Comparison of ENCODE assay signal across 8 cellular contexts in the genomic region with DNA sequence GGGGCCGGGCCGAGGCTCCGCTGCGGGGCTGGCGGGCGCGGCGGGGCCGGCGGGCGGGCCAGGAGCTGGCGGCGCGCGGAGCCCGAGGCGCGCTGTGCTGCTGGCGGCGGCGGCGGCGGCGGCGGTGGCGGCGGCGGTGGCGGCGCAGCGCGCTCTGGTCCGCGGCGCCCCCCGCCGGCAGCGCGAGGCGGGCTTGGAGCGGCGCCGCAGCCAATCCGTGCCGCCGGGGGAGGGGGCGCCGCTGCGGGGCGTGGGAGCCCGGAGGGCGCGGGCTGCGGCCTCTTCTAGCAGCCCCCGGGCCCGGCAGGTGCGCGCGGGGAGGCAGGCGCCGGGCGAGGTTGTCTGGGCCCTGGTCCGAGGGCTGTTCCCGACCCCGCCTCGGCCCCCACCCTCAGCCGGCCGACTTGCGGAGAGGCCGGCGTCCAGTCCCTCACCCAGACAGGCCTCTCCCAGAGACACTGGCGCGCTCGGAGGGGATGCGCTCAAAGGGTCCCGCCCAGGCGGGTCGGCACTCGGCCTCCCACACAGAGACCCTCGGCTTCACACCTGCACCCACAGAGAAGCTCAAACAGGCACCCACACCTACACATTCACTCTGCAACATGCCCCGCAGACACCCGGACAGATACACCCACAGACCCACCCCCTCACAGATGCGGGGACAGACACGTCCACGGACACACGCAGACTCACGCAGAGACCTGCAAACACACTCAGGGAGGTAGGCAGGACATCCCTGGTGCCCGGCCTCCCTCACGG. TPM values are rescaled to one million over a fixed set of nuclear protein-coding genes. Genes with fewer than 3 reads are reported as not detected.
DNase-seq lines count a peak whose midpoint lies in the region; ATAC-seq, FAIRE-seq and TF ChIP-seq lines count a peak whose summit lies in the region.

Gene RIMS4 (minus strand): TSS at position 156 of the 759 bp plus-strand sequence. CDS start 275 bp downstream, outside the sequence.

- H2BK12ac ChIP-seq in H9 (ENCODE audit: insufficient read length, low read depth, low read length), result no peak within 1 kb of the TSS

- H3K4me1 ChIP-seq in A549 (peaks cover 5% of the 10 kb centered on the region; the same call in 1 of the 3 replicates), H9 (ENCODE audit: insufficient read depth, low read length) (no peaks in the 10 kb centered on the region; the same call in 1 of the 2 replicates), lower lobe of right lung (no peaks in the 10 kb centered on the region), transverse colon (peaks cover 0 to 7% (median 0%) of the 10 kb centered on the region in 4 donors), tibial nerve (peaks cover 0 to 11% (median 0%) of the 10 kb centered on the region in 4 donors)

- no peak for FAIRE-seq in A549 (lab: Jason Lieb, UNC)
- FAIRE-seq in RCC 7860 (lab: Jason Lieb, UNC), result no peak

- no peak within 1 kb of the TSS for H4K5ac ChIP-seq in H9 (ENCODE audit: insufficient read length, low read depth, low read length)

- H3K4me1 Mint-ChIP-seq in H9, result peaks cover 12 to 43% of the 10 kb centered on the region in 2 experiments
- H3K4me1 Mint-ChIP-seq in activated T-helper 2 cell treated with anti-CD3 and anti-CD28 coated beads, Interferon-gamma antibody, Interleukin-2, Interleukin-4, amounts not matched to agents 10 μg/mL and 5 μg/mL and 100 μg/mL, durations not matched to agents 14 hours and 24 hours and 36 hours (ENCODE audit: low read depth), result no peaks in the 10 kb centered on the region

- no peak within 1 kb of the TSS; the same call in 1 of the 2 replicates for H3K14ac ChIP-seq in H9 (ENCODE audit: insufficient read depth, low read length)

- H3K56ac ChIP-seq in H9 (ENCODE audit: insufficient read length, low read depth, low read length), result no peak within 1 kb of the TSS

- 75% methylated on average over 4 of the region's 89 CpGs for WGBS in A549 (ENCODE audit: missing lambda C conversion rate)
- no CpG with 5 or more reads among the region's 89 CpGs for WGBS in H9 (ENCODE audit: extremely low coverage, insufficient read length, low lambda C conversion rate)
- WGBS in transverse colon (ENCODE audit: low coverage in 1 of 2), 2 donors, result 8% methylated on average over 54 of the region's 89 CpGs; no CpG with 5 or more reads in 1 of the 2 donors
- WGBS in tibial nerve, 2 donors, result 10 to 38% methylated on average over 13 to 38 of the region's 89 CpGs

- H2BK120ac ChIP-seq in H9 (ENCODE audit: low read depth, low read length, poor library complexity, severe bottlenecking), result no peak within 1 kb of the TSS

- H3T11ph ChIP-seq in H9 (ENCODE audit: low read length), result no peak within 1 kb of the TSS

- H3K27ac Mint-ChIP-seq in H9, result no peak within 1 kb of the TSS
- no peak within 1 kb of the TSS for H3K27ac Mint-ChIP-seq in activated T-helper 2 cell treated with anti-CD3 and anti-CD28 coated beads, Interferon-gamma antibody, Interleukin-2, Interleukin-4, amounts not matched to agents 10 μg/mL and 5 μg/mL and 100 μg/mL, durations not matched to agents 14 hours and 24 hours and 36 hours

- in situ Hi-C loops in transverse colon (cut with MboI; ENCODE audit: low pct_ligation_motif_present in 1 of 4, low pct_unique_long_range_greater_than_20kb in 1 of 4, low sequenced_read_pairs in 3 of 4), result no loop called here

- intact Hi-C loops in activated T-helper 2 cell treated with anti-CD3 and anti-CD28 coated beads, Interferon-gamma antibody, Interleukin-2, Interleukin-4, amounts not matched to agents 10 μg/mL and 5 μg/mL and 100 μg/mL, durations not matched to agents 14 hours and 24 hours and 36 hours (cut with micrococcal nuclease), result no loop called here
- intact Hi-C loops in lower lobe of right lung (cut with DNase I) (no loop called here), transverse colon (cut with DNase I; ENCODE audit: low total_unique reads) (no loop called here)

- H3K23me2 ChIP-seq in H9 (ENCODE audit: insufficient read length, low read depth, low read length, poor library complexity, severe bottlenecking), result peaks cover 6% of the 10 kb centered on the region

- TF ChIP-seq CTCF in A549 (IDR thresholded peaks at IDR 0.05), result peak; percentile 34
- TF ChIP-seq CTCF in H9 (conservative IDR thresholded peaks at IDR 0.05), result no peak
- no peak for TF ChIP-seq CTCF in lower lobe of right lung (IDR thresholded peaks at IDR 0.05)
- no peak for TF ChIP-seq CTCF in transverse colon (IDR thresholded peaks at IDR 0.05)
- no peak for TF ChIP-seq CTCF in tibial nerve (IDR thresholded peaks at IDR 0.05)

- DNase-seq in A549 (ENCODE audit: low read depth in 1 of 2, low spot score in 1 of 2) (peak in 1 of 2 experiments; percentile 33), H9 (peak; percentile 41), lower lobe of right lung (no peak), NCI-H187 treated with DMSO at 0.1 percent for 48 hours (lab: John Stamatoyannopoulos, UW) (no peak), RCC 7860 (ENCODE audit: low spot score) (no peak), transverse colon (no peak), tibial nerve (ENCODE audit: low spot score in 2 of 2) (no peak)
- no peak for DNase-seq in activated T-helper 2 cell treated with anti-CD3 and anti-CD28 coated beads, Interferon-gamma antibody, Interleukin-2, Interleukin-4, amounts not matched to agents 10 μg/mL and 5 μg/mL and 100 μg/mL, durations not matched to agents 14 hours and 24 hours and 36 hours (ENCODE audit: low spot score)

- no peaks in the 10 kb centered on the region for H3K79me2 ChIP-seq in H9 (ENCODE audit: insufficient read depth, low read length)

- no peaks in the 10 kb centered on the region; a peak in 1 of 7 replicates for H3K36me3 Mint-ChIP-seq in H9 (ENCODE audit: insufficient read depth in 1 of 3, low read depth in 3 of 3)
- no peaks in the 10 kb centered on the region for H3K36me3 Mint-ChIP-seq in activated T-helper 2 cell treated with anti-CD3 and anti-CD28 coated beads, Interferon-gamma antibody, Interleukin-2, Interleukin-4, amounts not matched to agents 10 μg/mL and 5 μg/mL and 100 μg/mL, durations not matched to agents 14 hours and 24 hours and 36 hours (ENCODE audit: low read depth)

- H3K79me1 ChIP-seq in H9 (ENCODE audit: insufficient read depth, low read depth, low read length, poor library complexity, severe bottlenecking), result no peaks in the 10 kb centered on the region

- H4K20me1 ChIP-seq in H9 (ENCODE audit: control insufficient read depth, insufficient read depth, insufficient read length), result no peaks in the 10 kb centered on the region

- peaks cover 68% of the 10 kb centered on the region for H3K27me3 Mint-ChIP-seq in H9 (ENCODE audit: low read depth)
- peaks cover 63% of the 10 kb centered on the region for H3K27me3 Mint-ChIP-seq in activated T-helper 2 cell treated with anti-CD3 and anti-CD28 coated beads, Interferon-gamma antibody, Interleukin-2, Interleukin-4, amounts not matched to agents 10 μg/mL and 5 μg/mL and 100 μg/mL, durations not matched to agents 14 hours and 24 hours and 36 hours (ENCODE audit: low read depth)

- TF ChIP-seq RAD21 in A549 (conservative IDR thresholded peaks at IDR 0.05 in 1 of 2, IDR thresholded peaks at IDR 0.05 in 1 of 2), result no peak

- H3K4me2 ChIP-seq in A549, result peak within 1 kb of the TSS; percentile 96
- peak within 1 kb of the TSS; percentile 79 for H3K4me2 ChIP-seq in H9 (ENCODE audit: insufficient read depth, insufficient read length, low read length)

- no peak within 1 kb of the TSS for H2BK5ac ChIP-seq in H9 (ENCODE audit: insufficient read length, low read length)

- POLR2A ChIA-PET in A549 (lab: Yijun Ruan, JAX), result interaction anchor here (1.0 kb wide), 1 partner anchor 74 kb away, joined by 3 read pairs; no protein-coding TSS in a partner anchor

- no peak within 1 kb of the TSS for H4K91ac ChIP-seq in H9 (ENCODE audit: insufficient read length, low read depth, low read length)

- H3K4me3 ChIP-seq in A549 (peak within 1 kb of the TSS; percentile 44), lower lobe of right lung (peak within 1 kb of the TSS; percentile 28), transverse colon (peak within 1 kb of the TSS in 2 of 4 donors; percentile 23 to 36), tibial nerve (peak within 1 kb of the TSS in 2 of 4 donors; percentile 1 to 42)

- no peak within 1 kb of the TSS for H3K9ac ChIP-seq in H9 (ENCODE audit: extremely low read depth, insufficient read length, low read length)

- no peaks in the 10 kb centered on the region for H3K36me3 ChIP-seq in lower lobe of right lung
- H3K36me3 ChIP-seq in transverse colon, result no peaks in the 10 kb centered on the region
- H3K36me3 ChIP-seq in tibial nerve, result no peaks in the 10 kb centered on the region

- no peak within 1 kb of the TSS for H3K18ac ChIP-seq in H9 (ENCODE audit: insufficient read length, low read depth, low read length)

- H3K4me3 Mint-ChIP-seq in H9, result peak within 1 kb of the TSS; percentile 70 to 88
- peak within 1 kb of the TSS; percentile 34 for H3K4me3 Mint-ChIP-seq in activated T-helper 2 cell treated with anti-CD3 and anti-CD28 coated beads, Interferon-gamma antibody, Interleukin-2, Interleukin-4, amounts not matched to agents 10 μg/mL and 5 μg/mL and 100 μg/mL, durations not matched to agents 14 hours and 24 hours and 36 hours (ENCODE audit: low read depth)

- no peak within 1 kb of the TSS for H3K23ac ChIP-seq in H9 (ENCODE audit: insufficient read length, low read depth, low read length)

- H3K27ac ChIP-seq in A549, result peak within 1 kb of the TSS; percentile 48 to 86
- H3K27ac ChIP-seq in H9 (ENCODE audit: insufficient read length, low read depth, low read length), result no peak within 1 kb of the TSS
- no peak within 1 kb of the TSS for H3K27ac ChIP-seq in lower lobe of right lung
- no peak within 1 kb of the TSS for H3K27ac ChIP-seq in transverse colon
- peak within 1 kb of the TSS in 1 of 4 donors; percentile 22 for H3K27ac ChIP-seq in tibial nerve

- no peak within 1 kb of the TSS for H2BK20ac ChIP-seq in H9 (ENCODE audit: low read depth, low read length, poor library complexity, severe bottlenecking)

- TF ChIP-seq POLR2A in A549 (IDR thresholded peaks at IDR 0.05; ENCODE audit: low read length), result no peak
- no peak for TF ChIP-seq POLR2A in transverse colon (IDR thresholded peaks at IDR 0.05)
- no peak for TF ChIP-seq POLR2A in tibial nerve (IDR thresholded peaks at IDR 0.05)

- TF ChIP-seq EP300 in A549 (IDR thresholded peaks at IDR 0.05), result no peak
- TF ChIP-seq EP300 in transverse colon (IDR thresholded peaks at IDR 0.05; ENCODE audit: low read depth), result no peak
- no peak for TF ChIP-seq EP300 in tibial nerve (IDR thresholded peaks at IDR 0.05)

- H3K9me3 Mint-ChIP-seq in H9, result peaks cover 0 to 3% of the 10 kb centered on the region in 2 experiments; a peak in 2 of 5 replicates
- no peaks in the 10 kb centered on the region for H3K9me3 Mint-ChIP-seq in activated T-helper 2 cell treated with anti-CD3 and anti-CD28 coated beads, Interferon-gamma antibody, Interleukin-2, Interleukin-4, amounts not matched to agents 10 μg/mL and 5 μg/mL and 100 μg/mL, durations not matched to agents 14 hours and 24 hours and 36 hours

- H2BK15ac ChIP-seq in H9 (ENCODE audit: low read depth, low read length), result no peak within 1 kb of the TSS

- H3K27me3 ChIP-seq in H9 (ENCODE audit: insufficient read depth, low read length), result peaks cover 19% of the 10 kb centered on the region
- peaks cover 51% of the 10 kb centered on the region for H3K27me3 ChIP-seq in lower lobe of right lung (ENCODE audit: low read depth)
- H3K27me3 ChIP-seq in transverse colon, result peaks cover 58% of the 10 kb centered on the region
- H3K27me3 ChIP-seq in tibial nerve, result peaks cover 0 to 61% of the 10 kb centered on the region in 2 donors

- no peak within 1 kb of the TSS for H3K4ac ChIP-seq in H9 (ENCODE audit: low read depth, low read length)

- H2AFZ ChIP-seq in H9 (ENCODE audit: low read length), result no peak within 1 kb of the TSS

- H3K9me3 ChIP-seq in A549, result peaks cover 8% of the 10 kb centered on the region; the same call in 1 of the 3 replicates
- H3K9me3 ChIP-seq in H9 (ENCODE audit: control insufficient read depth, low read depth, low read length), result no peaks in the 10 kb centered on the region
- H3K9me3 ChIP-seq in lower lobe of right lung, result peaks cover 10% of the 10 kb centered on the region
- H3K9me3 ChIP-seq in transverse colon, result peaks cover 0 to 9% of the 10 kb centered on the region in 2 donors
- H3K9me3 ChIP-seq in tibial nerve, result peaks cover 0 to 19% (median 0%) of the 10 kb centered on the region in 4 donors

- CTCF ChIA-PET in A549 (lab: Yijun Ruan, JAX), result interaction anchor here (0.6 to 1.5 kb wide), 5 partner anchors 9 to 273 kb away, joined by 3 read pairs; no protein-coding TSS in a partner anchor

- ATAC-seq in A549 (peak; percentile 73 to 74), lower lobe of right lung (peak in 1 of 2 donors; percentile 28)

- H4K8ac ChIP-seq in H9 (replicated peaks; ENCODE audit: insufficient read length, low read depth, low read length), result no peak within 1 kb of the TSS

- H2AK5ac ChIP-seq in H9 (ENCODE audit: insufficient read length, low read length), result no peak within 1 kb of the TSS

RNA-seq across cellular contexts. Expression of gene RIMS4, which starts in this region (rescaled TPM):
- polyA plus RNA-seq in A549 (2011; rRNA removed), result 0.39 and 0.56 TPM in 2 replicates
- 0.73 and 0.95 TPM in 2 replicates for polyA plus RNA-seq in A549 (2012; cell fraction: cytosol; rRNA removed)
- 1.00 and 1.1 TPM in 2 replicates for polyA plus RNA-seq in A549 (2012; cell fraction: nucleus; rRNA removed)
- 1.3 to 1.6 TPM (median 1.3 TPM) in 3 replicates for polyA plus RNA-seq in A549 (2017; fragmentation: RNase III; extraction: RNeasy Plus Mini Kit Qiagen cat#74134 plus additional on column Dnase treatment)
- 0.83 and 0.91 TPM in 2 replicates for polyA minus RNA-seq in A549 (2011; rRNA and poly(A)+ RNA removed)
- total RNA-seq in H9 (2021), result 15.5 and 16.3 TPM in 2 replicates
- total RNA-seq in activated T-helper 2 cell treated with anti-CD3 and anti-CD28 coated beads, Interferon-gamma antibody, Interleukin-2, Interleukin-4, amounts not matched to agents 10 μg/mL and 5 μg/mL and 100 μg/mL, durations not matched to agents 14 hours and 24 hours and 36 hours, result not detected in 2 replicates
- 3.5 TPM for total RNA-seq in lower lobe of right lung
- total RNA-seq in transverse colon, result 1 to 10 TPM in 3 of 4 donors, not detected in 1; 1.1 to 5.6 (median 1.9) TPM
- total RNA-seq in tibial nerve, result 1 to 10 TPM in 2 of 4 donors, under 1 TPM in 2; 0.21 to 4.7 (median 1.7) TPM

Comparison
In these comparisons a context has a peak if more than half of its experiments do, and no peak if none do; other contexts are left out.
1. H3K27ac ChIP-seq: peak in A549 (2 of 2); none in H9 (single experiment), lower lobe of right lung (single experiment) and transverse colon (0 of 4).